Comparison of ENCODE assay signal across 7 cellular contexts in the genomic region with DNA sequence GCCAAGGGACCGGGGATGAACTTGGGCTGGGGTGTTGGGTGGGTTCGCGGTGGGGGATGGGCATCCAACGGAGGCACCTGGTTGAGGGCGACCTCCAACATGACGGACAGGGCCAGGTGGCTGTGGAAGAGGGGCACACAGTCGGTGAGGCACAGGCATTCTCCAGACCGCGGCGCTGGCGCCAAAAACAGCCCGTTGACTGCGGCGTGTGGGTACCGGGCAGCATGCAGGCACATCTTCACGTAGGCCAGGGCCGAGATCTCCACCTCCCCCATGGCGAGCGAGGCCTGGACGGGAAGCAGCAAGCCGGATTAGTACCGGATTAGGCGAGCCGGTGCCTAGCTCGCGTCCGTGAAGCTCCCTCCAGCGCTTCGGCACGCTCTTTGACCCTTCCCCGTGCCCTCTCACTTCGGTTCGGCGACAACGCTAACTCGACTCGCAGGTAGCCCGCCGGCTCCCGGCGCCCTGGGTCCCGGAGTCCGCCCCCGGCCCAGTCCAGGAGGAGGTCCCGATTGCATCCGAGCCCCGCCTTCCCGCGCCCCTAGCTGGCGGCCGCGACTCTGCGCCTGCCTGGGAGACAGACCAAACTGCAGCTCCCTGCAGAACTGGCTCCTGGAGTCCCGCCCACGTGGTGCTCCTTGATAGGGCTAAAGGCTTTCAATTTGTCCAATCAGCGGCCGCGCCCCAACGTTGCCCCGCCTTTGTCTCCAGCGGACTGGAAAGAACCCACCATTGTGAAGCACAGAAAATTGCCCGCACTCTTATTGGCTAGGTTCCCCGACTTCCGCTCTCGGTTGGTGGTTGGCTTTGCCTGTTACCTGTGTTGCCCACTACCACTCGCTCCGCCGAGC. TPM values are rescaled to one million over a fixed set of nuclear protein-coding genes. Genes with fewer than 3 reads are reported as not detected.
A peak's percentile ranks its signal among the peaks of the same experiment; 100 is the strongest.
DNase-seq lines count a peak whose midpoint lies in the region; ATAC-seq and TF ChIP-seq lines count a peak whose summit lies in the region.

A gene with protein sequence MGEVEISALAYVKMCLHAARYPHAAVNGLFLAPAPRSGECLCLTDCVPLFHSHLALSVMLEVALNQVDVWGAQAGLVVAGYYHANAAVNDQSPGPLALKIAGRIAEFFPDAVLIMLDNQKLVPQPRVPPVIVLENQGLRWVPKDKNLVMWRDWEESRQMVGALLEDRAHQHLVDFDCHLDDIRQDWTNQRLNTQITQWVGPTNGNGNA (minus strand): TSS at position 562 of the 851 bp plus-strand sequence. CDS start 287 bp downstream, at position 275.

- H3K27me3 ChIP-seq in hepatocyte = no peaks in the 10 kb centered on the region

- DNase-seq in NCI-H2081 (lab: John Stamatoyannopoulos, UW) = peak; percentile 99 to 100
- DNase-seq in T1000 (lab: John Stamatoyannopoulos, UW) = peak; percentile 97
- peak; percentile 100 for DNase-seq in astrocyte of the hippocampus (ENCODE audit: low read depth, low spot score)
- peak; percentile 100 for DNase-seq in hepatocyte (ENCODE audit: low spot score)
- DNase-seq in renal cortical epithelial cell (ENCODE audit: low read depth) = peak; percentile 98

- H3K4me1 ChIP-seq in hepatocyte (ENCODE audit: insufficient read depth) = peaks cover 16% of the 10 kb centered on the region

- no peaks in the 10 kb centered on the region for H3K9me2 ChIP-seq in hepatocyte (replicated peaks; ENCODE audit: insufficient read depth)

- H3K27ac ChIP-seq in hepatocyte = peak within 1 kb of the TSS; percentile 75

- H3K4me2 ChIP-seq in hepatocyte = peak within 1 kb of the TSS; percentile 97

- H3K36me3 ChIP-seq in hepatocyte (replicated peaks; ENCODE audit: insufficient read depth, low read depth) = no peaks in the 10 kb centered on the region

- no peaks in the 10 kb centered on the region for H3K9me3 ChIP-seq in hepatocyte (ENCODE audit: low read depth)

- peaks cover 60% of the 10 kb centered on the region for H3K79me2 ChIP-seq in hepatocyte

- 2% methylated on average over 62 of the region's 68 CpGs for WGBS in hepatocyte (ENCODE audit: low lambda C conversion rate, missing lambda C conversion rate)

- H2AFZ ChIP-seq in hepatocyte = peak within 1 kb of the TSS; percentile 44

- ATAC-seq in GM18508 (IDR thresholded peaks at IDR 0.05; ENCODE audit: insufficient read depth, unreplicated experiment) (peak; percentile 74), HG03025 (IDR thresholded peaks at IDR 0.05; ENCODE audit: low FRiP score, unreplicated experiment) (peak; percentile 80)

- peaks cover 3% of the 10 kb centered on the region for H4K20me1 ChIP-seq in hepatocyte (ENCODE audit: insufficient read depth, poor library complexity, severe bottlenecking)

- H3K4me3 ChIP-seq in hepatocyte = peak within 1 kb of the TSS; percentile 27

- TF ChIP-seq CTCF in hepatocyte (IDR thresholded peaks at IDR 0.05; ENCODE audit: poor library complexity) = peak; percentile 28

RNA-seq across cellular contexts. Expression of the gene that starts here (rescaled TPM):
- total RNA-seq in hepatocyte (13.8 TPM in 2 replicates), renal cortical epithelial cell (10.1 and 20.7 TPM in 2 replicates)
- 32.2 and 34.1 TPM in 2 replicates for polyA plus RNA-seq in hepatocyte

Comparison
In these comparisons a context has a peak if more than half of its experiments do, and no peak if none do; other contexts are left out.
1. Peak in every context shown above with its lines: DNase-seq, ATAC-seq, H3K4me3 ChIP-seq and H3K27ac ChIP-seq.